1 cellular context compared by ENCODE assay signal in the genomic region with DNA sequence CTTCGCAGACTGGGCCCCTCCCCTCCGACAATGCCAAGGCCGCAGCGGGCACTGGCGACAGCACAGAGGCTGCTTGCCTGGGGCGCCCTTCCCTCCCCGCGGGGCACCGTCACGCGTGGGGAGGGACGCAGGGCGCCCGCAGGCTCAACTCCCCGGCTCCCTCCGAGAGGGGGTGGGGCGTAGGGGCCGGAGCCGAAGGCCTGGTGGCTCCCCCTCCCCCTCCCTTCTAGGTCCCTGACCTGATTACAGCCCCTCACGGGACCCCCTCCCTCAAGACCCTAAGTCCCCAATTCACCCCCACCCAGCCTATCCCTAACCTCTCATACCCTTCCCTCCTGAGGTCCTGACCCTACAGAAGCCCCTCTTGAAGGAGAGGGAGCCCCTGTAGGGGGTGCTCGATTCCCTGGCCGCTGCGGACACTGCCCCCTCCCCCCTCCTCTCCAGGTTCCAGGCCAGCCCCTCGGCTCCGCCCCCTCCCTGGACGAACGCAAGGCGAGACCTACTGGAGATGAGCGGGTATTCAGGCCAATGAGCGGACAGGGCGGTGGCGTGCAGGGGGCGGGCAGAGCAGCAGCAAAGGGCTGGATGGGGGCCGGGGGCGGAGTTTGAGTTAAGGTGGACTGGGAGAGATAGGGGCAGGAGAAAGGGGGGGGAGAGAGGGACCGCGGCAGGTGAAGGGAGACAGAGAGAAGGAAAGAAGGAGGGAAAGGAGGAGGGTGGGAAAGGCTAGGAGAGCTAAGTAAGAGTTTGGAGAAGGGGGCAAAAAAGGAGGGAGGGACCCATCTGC.
A peak's percentile ranks its signal among the peaks of the same experiment; 100 is the strongest.
TF ChIP-seq lines count a peak whose summit lies in the region.

No MANE protein-coding gene starts in this region.

TF ChIP-seq in K562, 482 proteins besides CTCF, POLR2A, EP300 and RAD21 (continued from another document and continues in another):
- TF ChIP-seq, protein P1, sequence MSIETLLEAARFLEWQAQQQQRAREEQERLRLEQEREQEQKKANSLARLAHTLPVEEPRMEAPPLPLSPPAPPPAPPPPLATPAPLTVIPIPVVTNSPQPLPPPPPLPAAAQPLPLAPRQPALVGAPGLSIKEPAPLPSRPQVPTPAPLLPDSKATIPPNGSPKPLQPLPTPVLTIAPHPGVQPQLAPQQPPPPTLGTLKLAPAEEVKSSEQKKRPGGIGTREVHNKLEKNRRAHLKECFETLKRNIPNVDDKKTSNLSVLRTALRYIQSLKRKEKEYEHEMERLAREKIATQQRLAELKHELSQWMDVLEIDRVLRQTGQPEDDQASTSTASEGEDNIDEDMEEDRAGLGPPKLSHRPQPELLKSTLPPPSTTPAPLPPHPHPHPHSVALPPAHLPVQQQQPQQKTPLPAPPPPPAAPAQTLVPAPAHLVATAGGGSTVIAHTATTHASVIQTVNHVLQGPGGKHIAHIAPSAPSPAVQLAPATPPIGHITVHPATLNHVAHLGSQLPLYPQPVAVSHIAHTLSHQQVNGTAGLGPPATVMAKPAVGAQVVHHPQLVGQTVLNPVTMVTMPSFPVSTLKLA (conservative IDR thresholded peaks at IDR 0.05) = peak; percentile 74
- TF ChIP-seq MIER1 (IDR thresholded peaks at IDR 0.05; ENCODE audit: low read depth) = 0 out of 2 replicates have a peak, but pooled peaks have one; percentile 21
- peak; percentile 9; the same call in 1 of the 2 replicates for TF ChIP-seq MEF2D (tag; conservative IDR thresholded peaks at IDR 0.05; ENCODE audit: low read depth)
- TF ChIP-seq MAFK (IDR thresholded peaks at IDR 0.05; ENCODE audit: low read length) = 0 out of 2 replicates have a peak, but pooled peaks have one; percentile 14
- TF ChIP-seq, protein P2, sequence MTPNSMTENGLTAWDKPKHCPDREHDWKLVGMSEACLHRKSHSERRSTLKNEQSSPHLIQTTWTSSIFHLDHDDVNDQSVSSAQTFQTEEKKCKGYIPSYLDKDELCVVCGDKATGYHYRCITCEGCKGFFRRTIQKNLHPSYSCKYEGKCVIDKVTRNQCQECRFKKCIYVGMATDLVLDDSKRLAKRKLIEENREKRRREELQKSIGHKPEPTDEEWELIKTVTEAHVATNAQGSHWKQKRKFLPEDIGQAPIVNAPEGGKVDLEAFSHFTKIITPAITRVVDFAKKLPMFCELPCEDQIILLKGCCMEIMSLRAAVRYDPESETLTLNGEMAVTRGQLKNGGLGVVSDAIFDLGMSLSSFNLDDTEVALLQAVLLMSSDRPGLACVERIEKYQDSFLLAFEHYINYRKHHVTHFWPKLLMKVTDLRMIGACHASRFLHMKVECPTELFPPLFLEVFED (CRISPR knock-in tag; conservative IDR thresholded peaks at IDR 0.05) = peak; percentile 97
- TF ChIP-seq EP400 (IDR thresholded peaks at IDR 0.05) = peak; percentile 71
- peak; percentile 62 for TF ChIP-seq TBP (optimal IDR thresholded peaks at IDR 0.05; ENCODE audit: low read depth, low read length)
- TF ChIP-seq ARNT (IDR thresholded peaks at IDR 0.05) = peak; percentile 65 to 68; a peak in 1 of 4 replicates
- TF ChIP-seq, protein P3, sequence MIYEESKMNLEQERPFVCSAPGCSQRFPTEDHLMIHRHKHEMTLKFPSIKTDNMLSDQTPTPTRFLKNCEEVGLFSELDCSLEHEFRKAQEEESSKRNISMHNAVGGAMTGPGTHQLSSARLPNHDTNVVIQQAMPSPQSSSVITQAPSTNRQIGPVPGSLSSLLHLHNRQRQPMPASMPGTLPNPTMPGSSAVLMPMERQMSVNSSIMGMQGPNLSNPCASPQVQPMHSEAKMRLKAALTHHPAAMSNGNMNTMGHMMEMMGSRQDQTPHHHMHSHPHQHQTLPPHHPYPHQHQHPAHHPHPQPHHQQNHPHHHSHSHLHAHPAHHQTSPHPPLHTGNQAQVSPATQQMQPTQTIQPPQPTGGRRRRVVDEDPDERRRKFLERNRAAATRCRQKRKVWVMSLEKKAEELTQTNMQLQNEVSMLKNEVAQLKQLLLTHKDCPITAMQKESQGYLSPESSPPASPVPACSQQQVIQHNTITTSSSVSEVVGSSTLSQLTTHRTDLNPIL (CRISPR knock-in tag; IDR thresholded peaks at IDR 0.05) = no peak
- TF ChIP-seq HDGF (IDR thresholded peaks at IDR 0.05) = no peak
- TF ChIP-seq, protein P4, sequence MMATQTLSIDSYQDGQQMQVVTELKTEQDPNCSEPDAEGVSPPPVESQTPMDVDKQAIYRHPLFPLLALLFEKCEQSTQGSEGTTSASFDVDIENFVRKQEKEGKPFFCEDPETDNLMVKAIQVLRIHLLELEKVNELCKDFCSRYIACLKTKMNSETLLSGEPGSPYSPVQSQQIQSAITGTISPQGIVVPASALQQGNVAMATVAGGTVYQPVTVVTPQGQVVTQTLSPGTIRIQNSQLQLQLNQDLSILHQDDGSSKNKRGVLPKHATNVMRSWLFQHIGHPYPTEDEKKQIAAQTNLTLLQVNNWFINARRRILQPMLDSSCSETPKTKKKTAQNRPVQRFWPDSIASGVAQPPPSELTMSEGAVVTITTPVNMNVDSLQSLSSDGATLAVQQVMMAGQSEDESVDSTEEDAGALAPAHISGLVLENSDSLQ (IDR thresholded peaks at IDR 0.05) = peak; percentile 99
- peak; percentile 49 for TF ChIP-seq CXXC5 (CRISPR knock-in tag; IDR thresholded peaks at IDR 0.05)
- TF ChIP-seq NFYB (IDR thresholded peaks at IDR 0.05; ENCODE audit: extremely low read depth, insufficient read length) = peak; percentile 90
- 0 out of 2 replicates have a peak, but pooled peaks have one; percentile 20 for TF ChIP-seq SIN3B (IDR thresholded peaks at IDR 0.05; ENCODE audit: low read depth)
- TF ChIP-seq, protein P5, sequence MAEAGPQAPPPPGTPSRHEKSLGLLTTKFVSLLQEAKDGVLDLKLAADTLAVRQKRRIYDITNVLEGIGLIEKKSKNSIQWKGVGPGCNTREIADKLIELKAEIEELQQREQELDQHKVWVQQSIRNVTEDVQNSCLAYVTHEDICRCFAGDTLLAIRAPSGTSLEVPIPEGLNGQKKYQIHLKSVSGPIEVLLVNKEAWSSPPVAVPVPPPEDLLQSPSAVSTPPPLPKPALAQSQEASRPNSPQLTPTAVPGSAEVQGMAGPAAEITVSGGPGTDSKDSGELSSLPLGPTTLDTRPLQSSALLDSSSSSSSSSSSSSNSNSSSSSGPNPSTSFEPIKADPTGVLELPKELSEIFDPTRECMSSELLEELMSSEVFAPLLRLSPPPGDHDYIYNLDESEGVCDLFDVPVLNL (CRISPR knock-in tag; IDR thresholded peaks at IDR 0.05; ENCODE audit: low read depth) = no peak
- TF ChIP-seq GATAD2A (IDR thresholded peaks at IDR 0.05) = peak; percentile 99
- TF ChIP-seq MTA2 (IDR thresholded peaks at IDR 0.05; ENCODE audit: low read depth) = peak; percentile 52
- 0 out of 2 replicates have a peak, but pooled peaks have one; percentile 32 for TF ChIP-seq NR2C1 (IDR thresholded peaks at IDR 0.05)
- TF ChIP-seq NR2C1 (tag; IDR thresholded peaks at IDR 0.05) = peak; percentile 27; the same call in 1 of the 2 replicates
- TF ChIP-seq, protein P6, sequence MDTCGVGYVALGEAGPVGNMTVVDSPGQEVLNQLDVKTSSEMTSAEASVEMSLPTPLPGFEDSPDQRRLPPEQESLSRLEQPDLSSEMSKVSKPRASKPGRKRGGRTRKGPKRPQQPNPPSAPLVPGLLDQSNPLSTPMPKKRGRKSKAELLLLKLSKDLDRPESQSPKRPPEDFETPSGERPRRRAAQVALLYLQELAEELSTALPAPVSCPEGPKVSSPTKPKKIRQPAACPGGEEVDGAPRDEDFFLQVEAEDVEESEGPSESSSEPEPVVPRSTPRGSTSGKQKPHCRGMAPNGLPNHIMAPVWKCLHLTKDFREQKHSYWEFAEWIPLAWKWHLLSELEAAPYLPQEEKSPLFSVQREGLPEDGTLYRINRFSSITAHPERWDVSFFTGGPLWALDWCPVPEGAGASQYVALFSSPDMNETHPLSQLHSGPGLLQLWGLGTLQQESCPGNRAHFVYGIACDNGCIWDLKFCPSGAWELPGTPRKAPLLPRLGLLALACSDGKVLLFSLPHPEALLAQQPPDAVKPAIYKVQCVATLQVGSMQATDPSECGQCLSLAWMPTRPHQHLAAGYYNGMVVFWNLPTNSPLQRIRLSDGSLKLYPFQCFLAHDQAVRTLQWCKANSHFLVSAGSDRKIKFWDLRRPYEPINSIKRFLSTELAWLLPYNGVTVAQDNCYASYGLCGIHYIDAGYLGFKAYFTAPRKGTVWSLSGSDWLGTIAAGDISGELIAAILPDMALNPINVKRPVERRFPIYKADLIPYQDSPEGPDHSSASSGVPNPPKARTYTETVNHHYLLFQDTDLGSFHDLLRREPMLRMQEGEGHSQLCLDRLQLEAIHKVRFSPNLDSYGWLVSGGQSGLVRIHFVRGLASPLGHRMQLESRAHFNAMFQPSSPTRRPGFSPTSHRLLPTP (IDR thresholded peaks at IDR 0.05; ENCODE audit: borderline replicate concordance, extremely low read depth, insufficient read length) = peak; percentile 38
- TF ChIP-seq NFRKB (IDR thresholded peaks at IDR 0.05; ENCODE audit: low read depth) = peak; percentile 80; the same call in 1 of the 2 replicates
- TF ChIP-seq, protein P7, sequence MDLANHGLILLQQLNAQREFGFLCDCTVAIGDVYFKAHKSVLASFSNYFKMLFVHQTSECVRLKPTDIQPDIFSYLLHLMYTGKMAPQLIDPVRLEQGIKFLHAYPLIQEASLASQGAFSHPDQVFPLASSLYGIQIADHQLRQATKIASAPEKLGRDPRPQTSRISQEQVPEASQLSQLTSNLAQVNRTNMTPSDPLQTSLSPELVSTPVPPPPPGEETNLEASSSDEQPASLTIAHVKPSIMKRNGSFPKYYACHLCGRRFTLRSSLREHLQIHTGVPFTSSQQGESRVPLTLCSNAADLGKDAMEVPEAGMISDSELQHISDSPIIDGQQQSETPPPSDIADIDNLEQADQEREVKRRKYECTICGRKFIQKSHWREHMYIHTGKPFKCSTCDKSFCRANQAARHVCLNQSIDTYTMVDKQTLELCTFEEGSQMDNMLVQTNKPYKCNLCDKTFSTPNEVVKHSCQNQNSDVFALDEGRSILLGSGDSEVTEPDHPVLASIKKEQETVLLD (IDR thresholded peaks at IDR 0.05) = peak; percentile 91
- TF ChIP-seq ATF7 (IDR thresholded peaks at IDR 0.05) = peak; percentile 56; the same call in 1 of the 2 replicates
- no peak for TF ChIP-seq GTF2F1 (IDR thresholded peaks at IDR 0.05; ENCODE audit: low read depth, low read length)
- peak; percentile 67 for TF ChIP-seq MTA1 (IDR thresholded peaks at IDR 0.05; ENCODE audit: borderline replicate concordance)
- TF ChIP-seq ETV1 (tag; conservative IDR thresholded peaks at IDR 0.05; ENCODE audit: low read depth) = 0 out of 2 replicates have a peak, but pooled peaks have one; percentile 6
- TF ChIP-seq GATAD2B (IDR thresholded peaks at IDR 0.05; ENCODE audit: borderline replicate concordance) = peak; percentile 99
- TF ChIP-seq ZNF668 (CRISPR knock-in tag; IDR thresholded peaks at IDR 0.05) = no peak
- TF ChIP-seq CREM (IDR thresholded peaks at IDR 0.05; ENCODE audit: low read depth) = peak; percentile 86
- peak; percentile 97 for TF ChIP-seq BHLHE40 (IDR thresholded peaks at IDR 0.05; ENCODE audit: low read length)
- peak; percentile 29; the same call in 1 of the 2 replicates for TF ChIP-seq HCFC1 (IDR thresholded peaks at IDR 0.05; ENCODE audit: low read depth, low read length)
- peak; percentile 42 to 46; a peak in 1 of 4 replicates for TF ChIP-seq FOXK2 (conservative IDR thresholded peaks at IDR 0.05 in 1 of 2, IDR thresholded peaks at IDR 0.05 in 1 of 2; ENCODE audit: low read depth in 2 of 2)
- TF ChIP-seq ZNF316 (IDR thresholded peaks at IDR 0.05) = no peak
- TF ChIP-seq PHF20 (IDR thresholded peaks at IDR 0.05; ENCODE audit: partially characterized antibody) = peak; percentile 28
- peak; percentile 78; the same call in 1 of the 2 replicates for TF ChIP-seq DPF2 (IDR thresholded peaks at IDR 0.05)
- peak; percentile 68; the same call in 1 of the 2 replicates for TF ChIP-seq HLTF (IDR thresholded peaks at IDR 0.05)
- TF ChIP-seq, protein P8, sequence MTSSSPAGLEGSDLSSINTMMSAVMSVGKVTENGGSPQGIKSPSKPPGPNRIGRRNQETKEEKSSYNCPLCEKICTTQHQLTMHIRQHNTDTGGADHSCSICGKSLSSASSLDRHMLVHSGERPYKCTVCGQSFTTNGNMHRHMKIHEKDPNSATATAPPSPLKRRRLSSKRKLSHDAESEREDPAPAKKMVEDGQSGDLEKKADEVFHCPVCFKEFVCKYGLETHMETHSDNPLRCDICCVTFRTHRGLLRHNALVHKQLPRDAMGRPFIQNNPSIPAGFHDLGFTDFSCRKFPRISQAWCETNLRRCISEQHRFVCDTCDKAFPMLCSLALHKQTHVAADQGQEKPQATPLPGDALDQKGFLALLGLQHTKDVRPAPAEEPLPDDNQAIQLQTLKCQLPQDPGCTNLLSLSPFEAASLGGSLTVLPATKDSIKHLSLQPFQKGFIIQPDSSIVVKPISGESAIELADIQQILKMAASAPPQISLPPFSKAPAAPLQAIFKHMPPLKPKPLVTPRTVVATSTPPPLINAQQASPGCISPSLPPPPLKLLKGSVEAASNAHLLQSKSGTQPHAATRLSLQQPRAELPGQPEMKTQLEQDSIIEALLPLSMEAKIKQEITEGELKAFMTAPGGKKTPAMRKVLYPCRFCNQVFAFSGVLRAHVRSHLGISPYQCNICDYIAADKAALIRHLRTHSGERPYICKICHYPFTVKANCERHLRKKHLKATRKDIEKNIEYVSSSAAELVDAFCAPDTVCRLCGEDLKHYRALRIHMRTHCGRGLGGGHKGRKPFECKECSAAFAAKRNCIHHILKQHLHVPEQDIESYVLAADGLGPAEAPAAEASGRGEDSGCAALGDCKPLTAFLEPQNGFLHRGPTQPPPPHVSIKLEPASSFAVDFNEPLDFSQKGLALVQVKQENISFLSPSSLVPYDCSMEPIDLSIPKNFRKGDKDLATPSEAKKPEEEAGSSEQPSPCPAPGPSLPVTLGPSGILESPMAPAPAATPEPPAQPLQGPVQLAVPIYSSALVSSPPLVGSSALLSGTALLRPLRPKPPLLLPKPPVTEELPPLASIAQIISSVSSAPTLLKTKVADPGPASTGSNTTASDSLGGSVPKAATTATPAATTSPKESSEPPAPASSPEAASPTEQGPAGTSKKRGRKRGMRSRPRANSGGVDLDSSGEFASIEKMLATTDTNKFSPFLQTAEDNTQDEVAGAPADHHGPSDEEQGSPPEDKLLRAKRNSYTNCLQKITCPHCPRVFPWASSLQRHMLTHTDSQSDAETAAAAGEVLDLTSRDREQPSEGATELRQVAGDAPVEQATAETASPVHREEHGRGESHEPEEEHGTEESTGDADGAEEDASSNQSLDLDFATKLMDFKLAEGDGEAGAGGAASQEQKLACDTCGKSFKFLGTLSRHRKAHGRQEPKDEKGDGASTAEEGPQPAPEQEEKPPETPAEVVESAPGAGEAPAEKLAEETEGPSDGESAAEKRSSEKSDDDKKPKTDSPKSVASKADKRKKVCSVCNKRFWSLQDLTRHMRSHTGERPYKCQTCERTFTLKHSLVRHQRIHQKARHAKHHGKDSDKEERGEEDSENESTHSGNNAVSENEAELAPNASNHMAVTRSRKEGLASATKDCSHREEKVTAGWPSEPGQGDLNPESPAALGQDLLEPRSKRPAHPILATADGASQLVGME (CRISPR knock-in tag; IDR thresholded peaks at IDR 0.05) = no peak
- TF ChIP-seq PCBP2 (IDR thresholded peaks at IDR 0.05; ENCODE audit: low read depth, low read length, poor library complexity, severe bottlenecking) = no peak
- TF ChIP-seq CEBPB (tag; IDR thresholded peaks at IDR 0.05) = no peak
- TF ChIP-seq, protein P9, sequence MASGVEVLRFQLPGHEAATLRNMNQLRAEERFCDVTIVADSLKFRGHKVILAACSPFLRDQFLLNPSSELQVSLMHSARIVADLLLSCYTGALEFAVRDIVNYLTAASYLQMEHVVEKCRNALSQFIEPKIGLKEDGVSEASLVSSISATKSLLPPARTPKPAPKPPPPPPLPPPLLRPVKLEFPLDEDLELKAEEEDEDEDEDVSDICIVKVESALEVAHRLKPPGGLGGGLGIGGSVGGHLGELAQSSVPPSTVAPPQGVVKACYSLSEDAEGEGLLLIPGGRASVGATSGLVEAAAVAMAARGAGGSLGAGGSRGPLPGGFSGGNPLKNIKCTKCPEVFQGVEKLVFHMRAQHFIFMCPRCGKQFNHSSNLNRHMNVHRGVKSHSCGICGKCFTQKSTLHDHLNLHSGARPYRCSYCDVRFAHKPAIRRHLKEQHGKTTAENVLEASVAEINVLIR (CRISPR knock-in tag; IDR thresholded peaks at IDR 0.05) = no peak
